ENCODE assay signal across 21 cellular contexts in genomic region chr7:22849662-22850061, GRCh38. TPM values are rescaled to one million over a fixed set of nuclear protein-coding genes. Genes with fewer than 3 reads are reported as not detected.
DNase-seq lines count a peak whose midpoint lies in the region; ATAC-seq and TF ChIP-seq lines count a peak whose summit lies in the region.
"Had no signal": no experiment of that assay in that cellular context is flagged by ENCODE, and none has a peak within 500 bp of the region (broad histone marks: within the 10 kb centered on the region; RNA-seq: fewer than 3 reads in every experiment).

No MANE protein-coding gene starts in this region.

- no peak overlapping the region for H3K27ac ChIP-seq in esophagus squamous epithelium
- H3K27ac ChIP-seq: 22Rv1, GM23248, PC-9, SJSA1 had no signal

- H3K4me1 Mint-ChIP-seq in brain (peaks cover 26% of the 10 kb centered on the region), nephron (peaks cover 29% of the 10 kb centered on the region)
- H3K4me1 Mint-ChIP-seq in activated T-helper 2 cell treated with anti-CD3 and anti-CD28 coated beads, Interferon-gamma antibody, Interleukin-2, Interleukin-4, amounts not matched to agents 10 μg/mL and 5 μg/mL and 100 μg/mL, durations not matched to agents 14 hours and 24 hours and 36 hours (ENCODE audit: low read depth), result peaks cover 12% of the 10 kb centered on the region

- H3K4me1 ChIP-seq in esophagus squamous epithelium, result peaks cover 0 to 11% (median 0%) of the 10 kb centered on the region in 3 donors

- WGBS in esophagus squamous epithelium, 2 donors, result 75 to 77% methylated on average over 1 of the region's 1 CpG

- DNase-seq in NCI-H1694 treated with DMSO at 0.1 percent for 48 hours (lab: John Stamatoyannopoulos, UW) (peak; percentile 71), NCI-H1694 (lab: John Stamatoyannopoulos, UW) (no peak), esophagus squamous epithelium (lab: John Stamatoyannopoulos, UW) (no peak), EL (no peak), left cardiac atrium (no peak)
- DNase-seq in activated T-helper 2 cell treated with anti-CD3 and anti-CD28 coated beads, Interferon-gamma antibody, Interleukin-2, Interleukin-4, amounts not matched to agents 10 μg/mL and 5 μg/mL and 100 μg/mL, durations not matched to agents 14 hours and 24 hours and 36 hours (ENCODE audit: low spot score), result no peak
- DNase-seq: GM23248; H9; MV-4-11; NCI-H2029 treated with DMSO at 0.1 percent for 48 hours; NCI-H2227 treated with DMSO at 0.1 percent for 48 hours; NCI-H510A treated with DMSO at 0.1 percent for 48 hours; NCI-H748 treated with DMSO at 0.1 percent for 48 hours; NK-92 treated with Interleukin-12 subunit alpha and Interleukin-12 subunit beta, amount 100 ng/mL, for 24 hours; Right ventricle myocardium superior had no signal

- H3K9me3 Mint-ChIP-seq in brain (peaks cover 0 to 18% (median 8%) of the 10 kb centered on the region in 5 experiments), nephron (peaks cover 7% of the 10 kb centered on the region)
- no peaks in the 10 kb centered on the region for H3K9me3 Mint-ChIP-seq in activated T-helper 2 cell treated with anti-CD3 and anti-CD28 coated beads, Interferon-gamma antibody, Interleukin-2, Interleukin-4, amounts not matched to agents 10 μg/mL and 5 μg/mL and 100 μg/mL, durations not matched to agents 14 hours and 24 hours and 36 hours
- H3K9me3 Mint-ChIP-seq: H9 had no signal

- TF ChIP-seq POLR2A in esophagus squamous epithelium (IDR thresholded peaks at IDR 0.05), result no peak

- H3K36me3 Mint-ChIP-seq in brain (no peaks in the 10 kb centered on the region), nephron (ENCODE audit: low read depth) (no peaks in the 10 kb centered on the region)
- peaks cover 3% of the 10 kb centered on the region for H3K36me3 Mint-ChIP-seq in activated T-helper 2 cell treated with anti-CD3 and anti-CD28 coated beads, Interferon-gamma antibody, Interleukin-2, Interleukin-4, amounts not matched to agents 10 μg/mL and 5 μg/mL and 100 μg/mL, durations not matched to agents 14 hours and 24 hours and 36 hours (ENCODE audit: low read depth)

- H3K27me3 ChIP-seq in esophagus squamous epithelium, result no peaks in the 10 kb centered on the region
- H3K27me3 ChIP-seq: SJSA1 had no signal

- no peak for ATAC-seq in left cardiac atrium
- ATAC-seq: HepG2 had no signal

- H3K27ac Mint-ChIP-seq in brain (peak overlapping the region; percentile 77 to 97 (median 83)), nephron (peak overlapping the region in 2 of 3 experiments; percentile 71 to 73)
- no peak overlapping the region for H3K27ac Mint-ChIP-seq in activated T-helper 2 cell treated with anti-CD3 and anti-CD28 coated beads, Interferon-gamma antibody, Interleukin-2, Interleukin-4, amounts not matched to agents 10 μg/mL and 5 μg/mL and 100 μg/mL, durations not matched to agents 14 hours and 24 hours and 36 hours
- H3K27ac Mint-ChIP-seq: H9 had no signal

- H3K4me3 Mint-ChIP-seq in brain (peak overlapping the region in 2 of 5 experiments; percentile 35 to 41), nephron (peak overlapping the region in 1 of 3 experiments; percentile 48)
- no peak overlapping the region for H3K4me3 Mint-ChIP-seq in activated T-helper 2 cell treated with anti-CD3 and anti-CD28 coated beads, Interferon-gamma antibody, Interleukin-2, Interleukin-4, amounts not matched to agents 10 μg/mL and 5 μg/mL and 100 μg/mL, durations not matched to agents 14 hours and 24 hours and 36 hours (ENCODE audit: low read depth)
- H3K4me3 Mint-ChIP-seq: H9 had no signal

- no peak for TF ChIP-seq CTCF in brain (conservative IDR thresholded peaks at IDR 0.05)
- no peak for TF ChIP-seq CTCF in nephron (IDR thresholded peaks at IDR 0.05; ENCODE audit: unreplicated experiment in 3 of 3)
- TF ChIP-seq CTCF in esophagus squamous epithelium (IDR thresholded peaks at IDR 0.05), result no peak

- intact Hi-C loops in activated T-helper 2 cell treated with anti-CD3 and anti-CD28 coated beads, Interferon-gamma antibody, Interleukin-2, Interleukin-4, amounts not matched to agents 10 μg/mL and 5 μg/mL and 100 μg/mL, durations not matched to agents 14 hours and 24 hours and 36 hours (cut with micrococcal nuclease), result loop anchor here (10.0 kb wide), 1 partner anchor 335 kb away; the partner anchor contains the start of gene NUP42
- intact Hi-C loops in esophagus squamous epithelium (cut with DNase I) (loop anchor here (10.0 kb wide), 1 partner anchor 165 kb away; the partner anchor contains the start of gene HYCC1), left cardiac atrium (cut with DNase I) (loop anchor here in 1 of 2 donors (10.0 kb wide), 3 partner anchors 105 to 205 kb away; partner anchors contain the start of gene HYCC1)

- no peaks in the 10 kb centered on the region for H3K9me3 ChIP-seq in esophagus squamous epithelium
- H3K9me3 ChIP-seq: SJSA1 had no signal

- H3K27me3 Mint-ChIP-seq in brain, result peaks cover 29% of the 10 kb centered on the region
- H3K27me3 Mint-ChIP-seq in nephron (ENCODE audit: low read depth), result peaks cover 2% of the 10 kb centered on the region
- H3K27me3 Mint-ChIP-seq in activated T-helper 2 cell treated with anti-CD3 and anti-CD28 coated beads, Interferon-gamma antibody, Interleukin-2, Interleukin-4, amounts not matched to agents 10 μg/mL and 5 μg/mL and 100 μg/mL, durations not matched to agents 14 hours and 24 hours and 36 hours (ENCODE audit: low read depth), result peaks cover 3% of the 10 kb centered on the region

- H3K4me3 ChIP-seq in esophagus squamous epithelium, result no peak overlapping the region
- H3K4me3 ChIP-seq: GM23248, PC-9, SJSA1 had no signal

- no peaks in the 10 kb centered on the region for H3K36me3 ChIP-seq in esophagus squamous epithelium

RNA-seq across cellular contexts. Expression of gene TOMM7, which starts 27.0 kb away (rescaled TPM):
- polyA plus RNA-seq in brain (ENCODE audit: insufficient read depth, low read depth, low replicate concordance), result 836 TPM
- total RNA-seq in activated T-helper 2 cell treated with anti-CD3 and anti-CD28 coated beads, Interferon-gamma antibody, Interleukin-2, Interleukin-4, amounts not matched to agents 10 μg/mL and 5 μg/mL and 100 μg/mL, durations not matched to agents 14 hours and 24 hours and 36 hours, result 216 and 221 TPM in 2 replicates
- total RNA-seq in esophagus squamous epithelium (100 to 1,000 TPM in 2 of 4 donors, 10 to 100 TPM in 2; 73.2 to 217 (median 126) TPM), left cardiac atrium (100 to 1,000 TPM; 365 to 444 TPM)
